10 cellular contexts compared by ENCODE assay signal in genomic region chr1:23593556-23594148, GRCh38. TPM values are rescaled to one million over a fixed set of nuclear protein-coding genes. Genes with fewer than 3 reads are reported as not detected.
A peak's percentile ranks its signal among the peaks of the same experiment; 100 is the strongest.
DNase-seq lines count a peak whose midpoint lies in the region; ATAC-seq, FAIRE-seq and TF ChIP-seq lines count a peak whose summit lies in the region.
"Had no signal": no experiment of that assay in that cellular context is flagged by ENCODE, and none has a peak within 500 bp of the region (broad histone marks: within the 10 kb centered on the region; RNA-seq: fewer than 3 reads in every experiment).

No MANE protein-coding gene starts in this region.

- no peak for TF ChIP-seq CTCF in D721Med (IDR thresholded peaks at IDR 0.05; ENCODE audit: insufficient read depth, missing control alignments)

- 94 to 96% methylated on average over 2 of the region's 6 CpGs for WGBS in mesodermal cell (ENCODE audit: insufficient coverage in 2 of 2), 2 experiments

- H3K36me3 ChIP-seq in mesodermal cell (ENCODE audit: control insufficient read depth, insufficient read depth, low read length), result no peaks in the 10 kb centered on the region
- H3K36me3 ChIP-seq: adrenal gland had no signal

- H3K4me1 ChIP-seq in mesodermal cell (ENCODE audit: control insufficient read depth, insufficient read depth, low read length, poor library complexity, severe bottlenecking), result peaks cover 58% of the 10 kb centered on the region
- H3K4me1 ChIP-seq: adrenal gland had no signal

- ATAC-seq in HG02885 (IDR thresholded peaks at IDR 0.05; ENCODE audit: poor library complexity, unreplicated experiment), result no peak
- ATAC-seq in HG03354 (IDR thresholded peaks at IDR 0.05; ENCODE audit: poor library complexity, severe bottlenecking, unreplicated experiment), result no peak
- no peak for ATAC-seq in HG02840 (IDR thresholded peaks at IDR 0.05; ENCODE audit: low FRiP score, unreplicated experiment)

- no peak overlapping the region for H3K4me3 ChIP-seq in mesodermal cell (ENCODE audit: extremely low read depth, insufficient read depth, low read length, poor library complexity, severe bottlenecking)
- H3K4me3 ChIP-seq: adrenal gland had no signal

- no peaks in the 10 kb centered on the region for H3K9me3 ChIP-seq in mesodermal cell (ENCODE audit: control insufficient read depth, low read length)
- H3K9me3 ChIP-seq: adrenal gland had no signal

- H3K27ac ChIP-seq in mesodermal cell (ENCODE audit: low read depth, low read length, severe bottlenecking), result peak overlapping the region; percentile 41
- H3K27ac ChIP-seq: adrenal gland had no signal

- DNase-seq in COR-L47 (lab: John Stamatoyannopoulos, UW) (peak; percentile 59), HTR-8/SVneo (ENCODE audit: insufficient read length, low spot score) (peak; percentile 48), SHP77 (lab: John Stamatoyannopoulos, UW) (peak; percentile 72 to 89), D721Med (ENCODE audit: insufficient read length, low spot score) (no peak)
- DNase-seq: Right ventricle myocardium superior had no signal

- FAIRE-seq in HTR-8/SVneo (lab: Jason Lieb, UNC) (no peak), D721Med (lab: Jason Lieb, UNC) (no peak)

RNA-seq across cellular contexts. Expression of gene ID3, which starts 34.4 kb away (rescaled TPM):
- 1,122 TPM for polyA plus RNA-seq in mesodermal cell (2013, experiment 1 of 2)
- 943 TPM for polyA plus RNA-seq in mesodermal cell (2013, experiment 2 of 2)
